Comparison of ENCODE assay signal across 13 cellular contexts in genomic region chr7:157168571-157168970, GRCh38. TPM values are rescaled to one million over a fixed set of nuclear protein-coding genes. Genes with fewer than 3 reads are reported as not detected.
DNase-seq lines count a peak whose midpoint lies in the region; ATAC-seq and TF ChIP-seq lines count a peak whose summit lies in the region.
"Had no signal": no experiment of that assay in that cellular context is flagged by ENCODE, and none has a peak within 500 bp of the region (broad histone marks: within the 10 kb centered on the region; RNA-seq: fewer than 3 reads in every experiment).

No MANE protein-coding gene starts in this region.

- no peak overlapping the region for H3K9ac ChIP-seq in SK-N-SH
- no peak overlapping the region for H3K9ac ChIP-seq in GM23248

- H3K36me3 ChIP-seq in SK-N-SH (replicated peaks in 1 of 2; ENCODE audit: control insufficient read depth in 1 of 2, insufficient read depth in 2 of 2, low read length in 1 of 2), result peaks cover 27 to 94% of the 10 kb centered on the region in 2 experiments
- H3K36me3 ChIP-seq in GM23248 (ENCODE audit: low read depth), result peaks cover 27% of the 10 kb centered on the region

- no peak overlapping the region for H3K4me2 ChIP-seq in SK-N-SH
- no peak overlapping the region for H3K4me2 ChIP-seq in GM23248 (ENCODE audit: unreplicated experiment)

- in situ Hi-C loops in GM23248 (cut with MboI), result no loop called here

- peaks cover 50% of the 10 kb centered on the region for H3K36me3 Mint-ChIP-seq in activated naive CD8-positive, alpha-beta T cell treated with anti-CD3 and anti-CD28 coated beads for 36 hours
- peaks cover 65% of the 10 kb centered on the region for H3K36me3 Mint-ChIP-seq in activated naive CD8-positive, alpha-beta T cell treated with anti-CD3 and anti-CD28 coated beads, Interleukin-2, amount 50 U/mL, for 24 hours (ENCODE audit: low read depth)
- peaks cover 44% of the 10 kb centered on the region for H3K36me3 Mint-ChIP-seq in activated T-helper 1 cell treated with anti-CD3 and anti-CD28 coated beads, Interleukin-12 subunit alpha, Interleukin-12 subunit beta, Interleukin-2, Interleukin-4 antibody, amounts not matched to agents 30 ng/mL and 10 ng/mL and 1 ng/mL, durations not matched to agents 14 hours and 24 hours and 36 hours (ENCODE audit: low read depth)

- peaks cover 0 to 5% of the 10 kb centered on the region in 2 experiments; a peak in 1 of 4 replicates for H3K4me1 ChIP-seq in SK-N-SH (ENCODE audit: control insufficient read depth in 1 of 2, insufficient read depth in 2 of 2, low read depth in 1 of 2, low read length in 1 of 2)
- no peaks in the 10 kb centered on the region for H3K4me1 ChIP-seq in GM23248 (ENCODE audit: insufficient read depth)
- H3K4me1 ChIP-seq: Caco-2, HAP-1 had no signal

- intact Hi-C loops in activated T-helper 1 cell treated with anti-CD3 and anti-CD28 coated beads, Interleukin-12 subunit alpha, Interleukin-12 subunit beta, Interleukin-2, Interleukin-4 antibody, amounts not matched to agents 30 ng/mL and 10 ng/mL and 1 ng/mL, durations not matched to agents 14 hours and 24 hours and 36 hours (cut with micrococcal nuclease), result no loop called here

- 81% methylated on average over 5 of the region's 5 CpGs for WGBS in SK-N-SH (ENCODE audit: low lambda C conversion rate)
- WGBS in GM23248 (ENCODE audit: low coverage in 1 of 2, low lambda C conversion rate in 2 of 2, missing lambda C conversion rate in 2 of 2), 2 experiments, result 78 to 82% methylated on average over 5 of the region's 5 CpGs

- H3K27me3 ChIP-seq in SK-N-SH (ENCODE audit: insufficient read depth) (no peaks in the 10 kb centered on the region), GM23248 (replicated peaks; ENCODE audit: insufficient read depth) (no peaks in the 10 kb centered on the region)
- H3K27me3 ChIP-seq: BE2C had no signal

- H3K79me2 ChIP-seq in SK-N-SH (ENCODE audit: insufficient read depth), result peaks cover 86% of the 10 kb centered on the region
- H3K79me2 ChIP-seq in GM23248 (ENCODE audit: insufficient read depth), result peaks cover 98% of the 10 kb centered on the region

- no peaks in the 10 kb centered on the region for H3K9me3 ChIP-seq in SK-N-SH
- no peaks in the 10 kb centered on the region for H3K9me3 ChIP-seq in GM23248 (ENCODE audit: low read depth)
- H3K9me3 ChIP-seq: BE2C, Caco-2, HAP-1 had no signal

- peaks cover 4% of the 10 kb centered on the region for H3K9me3 Mint-ChIP-seq in activated naive CD8-positive, alpha-beta T cell treated with anti-CD3 and anti-CD28 coated beads for 36 hours
- H3K9me3 Mint-ChIP-seq in activated naive CD8-positive, alpha-beta T cell treated with anti-CD3 and anti-CD28 coated beads, Interleukin-2, amount 50 U/mL, for 24 hours, result peaks cover 18% of the 10 kb centered on the region
- peaks cover 5% of the 10 kb centered on the region for H3K9me3 Mint-ChIP-seq in activated T-helper 1 cell treated with anti-CD3 and anti-CD28 coated beads, Interleukin-12 subunit alpha, Interleukin-12 subunit beta, Interleukin-2, Interleukin-4 antibody, amounts not matched to agents 30 ng/mL and 10 ng/mL and 1 ng/mL, durations not matched to agents 14 hours and 24 hours and 36 hours

- no peak for DNase-seq in activated naive CD8-positive, alpha-beta T cell treated with anti-CD3 and anti-CD28 coated beads for 36 hours
- no peak for DNase-seq in activated naive CD8-positive, alpha-beta T cell treated with anti-CD3 and anti-CD28 coated beads, Interleukin-2, amount 50 U/mL, for 24 hours
- DNase-seq in SK-N-SH (peak; percentile 67), GM23248 (no peak)
- DNase-seq in activated T-helper 1 cell treated with anti-CD3 and anti-CD28 coated beads, Interleukin-12 subunit alpha, Interleukin-12 subunit beta, Interleukin-2, Interleukin-4 antibody, amounts not matched to agents 30 ng/mL and 10 ng/mL and 1 ng/mL, durations not matched to agents 14 hours and 24 hours and 36 hours (ENCODE audit: low spot score), result no peak
- no peak for DNase-seq in effector CD4-positive, alpha-beta T cell
- DNase-seq: ACHN; BE2C; C1 segment of cervical spinal cord; Caco-2; CD4-positive, alpha-beta T cell had no signal

- CTCF ChIA-PET in SK-N-SH (lab: Yijun Ruan, JAX), result interaction anchor here (1.2 to 1.8 kb wide), 2 partner anchors 12 to 17 kb away, joined by 4 read pairs; no protein-coding TSS in a partner anchor

- POLR2A ChIA-PET in SK-N-SH (lab: Yijun Ruan, JAX), result no interaction called here

- H3K9me2 ChIP-seq in SK-N-SH (no peaks in the 10 kb centered on the region), GM23248 (ENCODE audit: insufficient read depth) (no peaks in the 10 kb centered on the region)

- H4K20me1 ChIP-seq in SK-N-SH (ENCODE audit: insufficient read depth), result peaks cover 25% of the 10 kb centered on the region
- H4K20me1 ChIP-seq in GM23248 (ENCODE audit: insufficient read depth), result peaks cover 5% of the 10 kb centered on the region; the same call in 1 of the 2 replicates

- no peak overlapping the region for H3K4me3 Mint-ChIP-seq in activated naive CD8-positive, alpha-beta T cell treated with anti-CD3 and anti-CD28 coated beads for 36 hours
- H3K4me3 Mint-ChIP-seq in activated naive CD8-positive, alpha-beta T cell treated with anti-CD3 and anti-CD28 coated beads, Interleukin-2, amount 50 U/mL, for 24 hours, result no peak overlapping the region
- H3K4me3 Mint-ChIP-seq in activated T-helper 1 cell treated with anti-CD3 and anti-CD28 coated beads, Interleukin-12 subunit alpha, Interleukin-12 subunit beta, Interleukin-2, Interleukin-4 antibody, amounts not matched to agents 30 ng/mL and 10 ng/mL and 1 ng/mL, durations not matched to agents 14 hours and 24 hours and 36 hours, result no peak overlapping the region
- H3K4me3 Mint-ChIP-seq: CD4-positive, alpha-beta T cell had no signal

- no peak for TF ChIP-seq CTCF in SK-N-SH (IDR thresholded peaks at IDR 0.05)

- peak overlapping the region; percentile 8 for H3K27ac Mint-ChIP-seq in activated naive CD8-positive, alpha-beta T cell treated with anti-CD3 and anti-CD28 coated beads for 36 hours
- no peak overlapping the region for H3K27ac Mint-ChIP-seq in activated naive CD8-positive, alpha-beta T cell treated with anti-CD3 and anti-CD28 coated beads, Interleukin-2, amount 50 U/mL, for 24 hours
- peak overlapping the region; percentile 66 for H3K27ac Mint-ChIP-seq in activated T-helper 1 cell treated with anti-CD3 and anti-CD28 coated beads, Interleukin-12 subunit alpha, Interleukin-12 subunit beta, Interleukin-2, Interleukin-4 antibody, amounts not matched to agents 30 ng/mL and 10 ng/mL and 1 ng/mL, durations not matched to agents 14 hours and 24 hours and 36 hours
- H3K27ac Mint-ChIP-seq: CD4-positive, alpha-beta T cell had no signal

- no peak overlapping the region for H3K27ac ChIP-seq in SK-N-SH (ENCODE audit: low read depth in 2 of 2, low read length in 1 of 2)
- no peak overlapping the region for H3K27ac ChIP-seq in GM23248

- TF ChIP-seq RAD21 in SK-N-SH (IDR thresholded peaks at IDR 0.05; ENCODE audit: low read length), result no peak

- H3K4me1 Mint-ChIP-seq in activated naive CD8-positive, alpha-beta T cell treated with anti-CD3 and anti-CD28 coated beads for 36 hours, result peaks cover 4% of the 10 kb centered on the region
- peaks cover 8% of the 10 kb centered on the region for H3K4me1 Mint-ChIP-seq in activated naive CD8-positive, alpha-beta T cell treated with anti-CD3 and anti-CD28 coated beads, Interleukin-2, amount 50 U/mL, for 24 hours
- no peaks in the 10 kb centered on the region for H3K4me1 Mint-ChIP-seq in activated T-helper 1 cell treated with anti-CD3 and anti-CD28 coated beads, Interleukin-12 subunit alpha, Interleukin-12 subunit beta, Interleukin-2, Interleukin-4 antibody, amounts not matched to agents 30 ng/mL and 10 ng/mL and 1 ng/mL, durations not matched to agents 14 hours and 24 hours and 36 hours (ENCODE audit: low read depth)

- no peak overlapping the region for H2AFZ ChIP-seq in SK-N-SH (ENCODE audit: low read depth)
- no peak overlapping the region for H2AFZ ChIP-seq in GM23248

- H3K4me3 ChIP-seq in SK-N-SH (ENCODE audit: low read depth in 2 of 2, low read length in 1 of 2) (no peak overlapping the region), GM23248 (no peak overlapping the region)
- H3K4me3 ChIP-seq: HAP-1 had no signal

- H3F3A ChIP-seq in SK-N-SH (replicated peaks; ENCODE audit: insufficient read depth) (peaks cover 8% of the 10 kb centered on the region), GM23248 (ENCODE audit: insufficient read depth) (0 out of 2 replicates have a peak, but pooled peaks cover 7% of the 10 kb centered on the region)

- no peaks in the 10 kb centered on the region for H3K27me3 Mint-ChIP-seq in activated naive CD8-positive, alpha-beta T cell treated with anti-CD3 and anti-CD28 coated beads for 36 hours
- no peaks in the 10 kb centered on the region for H3K27me3 Mint-ChIP-seq in activated naive CD8-positive, alpha-beta T cell treated with anti-CD3 and anti-CD28 coated beads, Interleukin-2, amount 50 U/mL, for 24 hours
- no peaks in the 10 kb centered on the region for H3K27me3 Mint-ChIP-seq in activated T-helper 1 cell treated with anti-CD3 and anti-CD28 coated beads, Interleukin-12 subunit alpha, Interleukin-12 subunit beta, Interleukin-2, Interleukin-4 antibody, amounts not matched to agents 30 ng/mL and 10 ng/mL and 1 ng/mL, durations not matched to agents 14 hours and 24 hours and 36 hours (ENCODE audit: insufficient read depth)
- H3K27me3 Mint-ChIP-seq: CD4-positive, alpha-beta T cell had no signal

- peak in 1 of 2 experiments; percentile 84; a peak in 2 of 4 replicates for TF ChIP-seq EP300 in SK-N-SH (IDR thresholded peaks at IDR 0.05; ENCODE audit: borderline replicate concordance in 1 of 2, low read depth in 1 of 2, low read length in 1 of 2)

- ATAC-seq in activated naive CD8-positive, alpha-beta T cell treated with anti-CD3 and anti-CD28 coated beads, Interleukin-2, amount 50 U/mL, for 24 hours, result no peak
- no peak for ATAC-seq in HG02981 (IDR thresholded peaks at IDR 0.05; ENCODE audit: unreplicated experiment)

TF ChIP-seq in SK-N-SH, 30 proteins besides CTCF, POLR2A, EP300 and RAD21 (continues in another document):
- TF ChIP-seq TAF1 (IDR thresholded peaks at IDR 0.05; ENCODE audit: borderline replicate concordance, low read depth, low read length) (no peak), JUND (IDR thresholded peaks at IDR 0.05) (no peak), TCF12 (IDR thresholded peaks at IDR 0.05) (peak; percentile 18; the same call in 1 of the 2 replicates), YY1 (IDR thresholded peaks at IDR 0.05; ENCODE audit: low read depth) (no peak), RCOR1 (IDR thresholded peaks at IDR 0.05; ENCODE audit: low read length) (peak; percentile 89)

RNA-seq across cellular contexts. Expression of gene UBE3C, which starts 29.8 kb away (rescaled TPM):
- total RNA-seq in activated naive CD8-positive, alpha-beta T cell treated with anti-CD3 and anti-CD28 coated beads for 36 hours, result 10 to 100 TPM; 75.0 to 75.7 TPM
- polyA plus RNA-seq in SK-N-SH (2012; rRNA removed) (48.4 and 63.2 TPM in 2 replicates), GM23248 (2016; fragmentation: Nextera tagmentation; extraction: Ambion mirVana) (30.8 and 32.1 TPM in 2 replicates)
- polyA plus RNA-seq in SK-N-SH (2012; cell fraction: cytosol; rRNA removed), result 55.9 and 60.7 TPM in 2 replicates
- polyA plus RNA-seq in SK-N-SH (2012; cell fraction: nucleus; rRNA removed), result 37.5 and 62.9 TPM in 2 replicates
- 91.5 and 95.8 TPM in 2 replicates for total RNA-seq in activated T-helper 1 cell treated with anti-CD3 and anti-CD28 coated beads, Interleukin-12 subunit alpha, Interleukin-12 subunit beta, Interleukin-2, Interleukin-4 antibody, amounts not matched to agents 30 ng/mL and 10 ng/mL and 1 ng/mL, durations not matched to agents 14 hours and 24 hours and 36 hours
- 92.4 and 92.7 TPM in 2 replicates for total RNA-seq in GM23248 (2014; rRNA removed; shearing (Covaris generic))
